8 cellular contexts compared by ENCODE assay signal in the genomic region with DNA sequence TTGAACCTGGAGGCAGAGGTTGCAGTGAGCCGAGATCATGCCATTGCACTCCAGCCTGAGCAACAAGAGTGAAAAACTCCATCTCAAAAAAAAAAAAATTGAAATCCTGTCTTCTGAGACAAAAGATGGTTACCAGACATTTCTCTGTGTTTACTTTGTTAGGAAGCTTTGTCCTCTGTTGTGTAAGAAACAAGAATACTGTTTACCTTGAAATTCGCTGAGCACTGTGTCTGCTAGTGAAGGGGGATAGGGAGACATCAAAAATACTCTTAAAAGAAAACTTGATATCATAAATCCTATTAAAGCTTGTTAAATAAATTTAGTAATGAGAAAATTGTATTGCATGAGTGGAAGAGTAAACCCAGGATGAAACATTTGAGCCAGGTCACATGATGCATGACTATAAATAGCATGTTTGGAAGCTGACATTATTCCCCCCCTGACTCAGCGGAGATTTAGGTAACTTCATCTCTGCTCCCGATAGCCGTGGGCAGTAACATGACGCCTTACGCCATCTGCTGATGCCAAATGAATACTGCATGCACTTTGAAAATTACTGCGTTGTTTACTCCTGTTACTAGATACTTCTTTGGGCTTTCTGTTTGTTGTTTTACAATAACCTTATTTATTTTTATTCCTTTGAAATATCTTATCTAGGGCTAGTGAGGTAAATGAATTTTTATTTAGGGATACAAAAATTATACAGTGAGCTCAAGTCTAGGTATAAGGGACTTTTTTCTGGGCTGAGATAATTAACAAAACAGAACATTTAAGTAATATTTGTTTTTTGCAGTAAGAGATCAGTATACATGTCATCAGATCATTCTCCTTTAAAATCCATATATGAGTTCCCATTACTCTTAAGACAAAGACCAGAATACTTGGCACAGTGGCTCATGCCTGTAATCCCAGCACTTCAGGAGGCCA.
DNase-seq lines count a peak whose midpoint lies in the region; ATAC-seq, FAIRE-seq and TF ChIP-seq lines count a peak whose summit lies in the region.

No MANE protein-coding gene starts in this region.

- H3K23ac ChIP-seq in neuronal stem cell (ENCODE audit: low read depth, low read length, poor library complexity): no peak overlapping the region

- H2BK5ac ChIP-seq in neuronal stem cell (ENCODE audit: low read length): no peak overlapping the region

- H2AK5ac ChIP-seq in neuronal stem cell (ENCODE audit: low read depth, low read length): no peak overlapping the region

- no peaks in the 10 kb centered on the region for H3K9me3 Mint-ChIP-seq in activated T-cell treated with anti-CD3 and anti-CD28 coated beads, Interleukin-2, amount 50 U/mL, for 4 hours

- POLR2A ChIA-PET in A549 (lab: Yijun Ruan, JAX): interaction anchor here (0.6 to 1.7 kb wide), 5 partner anchors 26 to 183 kb away, joined by 3 to 7 read pairs (median 4); no protein-coding TSS in a partner anchor

- H3K27ac ChIP-seq in A549: peak overlapping the region; percentile 55 to 75
- H3K27ac ChIP-seq in neuronal stem cell (replicated peaks; ENCODE audit: low read length): no peak overlapping the region
- H3K27ac ChIP-seq in transverse colon: peak overlapping the region; percentile 65 to 85 (median 68)

- H3K9me3 ChIP-seq in A549 (no peaks in the 10 kb centered on the region), NT2/D1 (ENCODE audit: insufficient read depth, low read length) (no peaks in the 10 kb centered on the region), neuronal stem cell (replicated peaks in 1 of 2; ENCODE audit: control insufficient read depth in 2 of 2, insufficient read depth in 1 of 2, low read depth in 1 of 2, low read length in 2 of 2) (no peaks in the 10 kb centered on the region), transverse colon (no peaks in the 10 kb centered on the region)

- no peak overlapping the region for H3K4me3 ChIP-seq in A549
- H3K4me3 ChIP-seq in NT2/D1 (ENCODE audit: insufficient read length, low read depth): no peak overlapping the region
- H3K4me3 ChIP-seq in neuronal stem cell (ENCODE audit: low read length in 2 of 2): no peak overlapping the region
- H3K4me3 ChIP-seq in transverse colon: no peak overlapping the region

- peaks cover 15% of the 10 kb centered on the region for H3K4me1 ChIP-seq in A549
- H3K4me1 ChIP-seq in NT2/D1 (ENCODE audit: insufficient read depth, insufficient read length): no peaks in the 10 kb centered on the region
- H3K4me1 ChIP-seq in neuronal stem cell (ENCODE audit: control insufficient read depth in 2 of 2, insufficient read depth in 1 of 2, low read depth in 1 of 2, low read length in 2 of 2): no peaks in the 10 kb centered on the region
- H3K4me1 ChIP-seq in transverse colon: peaks cover 0 to 34% (median 13%) of the 10 kb centered on the region in 4 donors

- H3K4me1 Mint-ChIP-seq in activated T-cell treated with anti-CD3 and anti-CD28 coated beads, Interleukin-2, amount 50 U/mL, for 4 hours (ENCODE audit: low read depth): peaks cover 3% of the 10 kb centered on the region

- H3K27me3 ChIP-seq in NT2/D1 (ENCODE audit: insufficient read depth, insufficient read length) (no peaks in the 10 kb centered on the region), neuronal stem cell (ENCODE audit: control insufficient read depth in 3 of 3, insufficient read depth in 3 of 3, low read depth in 1 of 3, low read length in 3 of 3) (no peaks in the 10 kb centered on the region), transverse colon (no peaks in the 10 kb centered on the region)

- intact Hi-C loops in transverse colon (cut with DNase I; ENCODE audit: low total_unique reads): loop anchor here (2.0 kb wide), 1 partner anchor 136 kb away; a partner anchor contains a TSS

- no peaks in the 10 kb centered on the region for H3K36me3 Mint-ChIP-seq in activated T-cell treated with anti-CD3 and anti-CD28 coated beads, Interleukin-2, amount 50 U/mL, for 4 hours (ENCODE audit: insufficient read depth)

- CTCF ChIA-PET in A549 (lab: Yijun Ruan, JAX): interaction anchor here (0.6 to 16.4 kb wide), 82 partner anchors 9 to 406 kb away, joined by 3 to 395 read pairs (median 4); a partner anchor contains a TSS

- DNase-seq in A549 (ENCODE audit: low read depth in 1 of 2, low spot score in 1 of 2) (peak; percentile 68 to 92), GM12892 (ENCODE audit: insufficient read length) (peak; percentile 19), HuH-7.5 (ENCODE audit: low spot score) (peak; percentile 57), NT2/D1 (ENCODE audit: low read depth, low spot score) (peak; percentile 61), fibroblast of peridontal ligament (ENCODE audit: extremely low read depth) (peak; percentile 99), neuronal stem cell (ENCODE audit: low spot score) (peak; percentile 44), transverse colon (peak; percentile 63)
- DNase-seq in activated T-cell treated with anti-CD3 and anti-CD28 coated beads, Interleukin-2, amount 50 U/mL, for 4 hours: peak; percentile 20

- H3K9ac ChIP-seq in NT2/D1 (ENCODE audit: insufficient read length, low read depth): no peak overlapping the region
- H3K9ac ChIP-seq in neuronal stem cell (ENCODE audit: low read depth, low read length, poor library complexity): no peak overlapping the region

- H2AFZ ChIP-seq in neuronal stem cell (ENCODE audit: low read length): no peak overlapping the region

- TF ChIP-seq POLR2A in A549 (IDR thresholded peaks at IDR 0.05; ENCODE audit: low read length) (no peak), GM12892 (IDR thresholded peaks at IDR 0.05; ENCODE audit: low read depth, low read length) (no peak), transverse colon (IDR thresholded peaks at IDR 0.05) (no peak)

- H3K14ac ChIP-seq in neuronal stem cell (ENCODE audit: low read length): no peak overlapping the region

- TF ChIP-seq EP300 in A549 (IDR thresholded peaks at IDR 0.05) (peak in 1 of 2 experiments; percentile 21; a peak in 1 of 5 replicates), transverse colon (IDR thresholded peaks at IDR 0.05; ENCODE audit: low read depth) (no peak)

- H4K91ac ChIP-seq in neuronal stem cell (ENCODE audit: low read depth, low read length, poor library complexity): no peak overlapping the region

- H3K36me3 ChIP-seq in NT2/D1 (ENCODE audit: insufficient read depth, insufficient read length, low read length): peaks cover 13% of the 10 kb centered on the region
- H3K36me3 ChIP-seq in neuronal stem cell (replicated peaks in 1 of 2; ENCODE audit: control insufficient read depth in 2 of 2, insufficient read depth in 2 of 2, low read length in 2 of 2): peaks cover 2 to 11% of the 10 kb centered on the region in 2 donors
- H3K36me3 ChIP-seq in transverse colon: no peaks in the 10 kb centered on the region

- H3K18ac ChIP-seq in neuronal stem cell (ENCODE audit: low read length): no peak overlapping the region

- no peak overlapping the region for H2BK120ac ChIP-seq in neuronal stem cell (ENCODE audit: low read depth, low read length)

- H2BK15ac ChIP-seq in neuronal stem cell (ENCODE audit: low read length): no peak overlapping the region

- in situ Hi-C loops in transverse colon (cut with MboI; ENCODE audit: low pct_ligation_motif_present in 1 of 4, low pct_unique_long_range_greater_than_20kb in 1 of 4, low sequenced_read_pairs in 3 of 4): loop anchor here (5.0 to 25.0 kb wide), 4 partner anchors 176 to 398 kb away; no protein-coding TSS in a partner anchor

- no peak overlapping the region for H3K4ac ChIP-seq in neuronal stem cell (ENCODE audit: low read length)

- H2BK12ac ChIP-seq in neuronal stem cell (ENCODE audit: low read length): no peak overlapping the region

- no peaks in the 10 kb centered on the region for H3K79me1 ChIP-seq in neuronal stem cell (ENCODE audit: low read depth, low read length)

- ATAC-seq in A549: peak; percentile 96 to 99
- ATAC-seq in activated T-cell treated with anti-CD3 and anti-CD28 coated beads, Interleukin-2, amount 50 U/mL, for 4 hours: peak; percentile 61 to 70

- no peak overlapping the region for H4K8ac ChIP-seq in neuronal stem cell (ENCODE audit: low read depth, low read length)

- no peak overlapping the region for H3K4me3 Mint-ChIP-seq in activated T-cell treated with anti-CD3 and anti-CD28 coated beads, Interleukin-2, amount 50 U/mL, for 4 hours

- FAIRE-seq in A549 (lab: Jason Lieb, UNC) (peak; percentile 70), GM12892 (lab: Jason Lieb, UNC) (peak; percentile 84)

- H3K4me2 ChIP-seq in A549: peak overlapping the region; percentile 57
- no peak overlapping the region for H3K4me2 ChIP-seq in neuronal stem cell (ENCODE audit: insufficient read depth, low read length, poor library complexity, severe bottlenecking)

- TF ChIP-seq CTCF in A549 (IDR thresholded peaks at IDR 0.05): peak; percentile 96
- TF ChIP-seq CTCF in transverse colon (IDR thresholded peaks at IDR 0.05): peak; percentile 80 to 92 (median 83)

- 15% methylated on average over 8 of the region's 8 CpGs for WGBS in A549 (ENCODE audit: missing lambda C conversion rate)
- whole genome bisulfite sequencing in neuronal stem cell (ENCODE audit: extremely low coverage in 2 of 2, insufficient read length in 2 of 2, insufficient replicate concordance in 1 of 2), 2 donors: no CpG with 5 or more reads among the region's 8 CpGs
- 17 to 18% methylated on average over 8 of the region's 8 CpGs for WGBS in transverse colon (ENCODE audit: low coverage in 1 of 2), 2 donors

- peaks cover 6% of the 10 kb centered on the region for H3K27me3 Mint-ChIP-seq in activated T-cell treated with anti-CD3 and anti-CD28 coated beads, Interleukin-2, amount 50 U/mL, for 4 hours (ENCODE audit: low read depth)

- TF ChIP-seq RAD21 in A549 (conservative IDR thresholded peaks at IDR 0.05 in 1 of 2, IDR thresholded peaks at IDR 0.05 in 1 of 2): peak; percentile 97 to 98

TF ChIP-seq in A549, 52 proteins besides CTCF, POLR2A, EP300 and RAD21 (continues in another document):
- no peak for TF ChIP-seq HDAC2 (IDR thresholded peaks at IDR 0.05)
- TF ChIP-seq EHF (CRISPR knock-in tag; IDR thresholded peaks at IDR 0.05): no peak
- TF ChIP-seq, protein P1, sequence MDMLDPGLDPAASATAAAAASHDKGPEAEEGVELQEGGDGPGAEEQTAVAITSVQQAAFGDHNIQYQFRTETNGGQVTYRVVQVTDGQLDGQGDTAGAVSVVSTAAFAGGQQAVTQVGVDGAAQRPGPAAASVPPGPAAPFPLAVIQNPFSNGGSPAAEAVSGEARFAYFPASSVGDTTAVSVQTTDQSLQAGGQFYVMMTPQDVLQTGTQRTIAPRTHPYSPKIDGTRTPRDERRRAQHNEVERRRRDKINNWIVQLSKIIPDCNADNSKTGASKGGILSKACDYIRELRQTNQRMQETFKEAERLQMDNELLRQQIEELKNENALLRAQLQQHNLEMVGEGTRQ (IDR thresholded peaks at IDR 0.05): peak; percentile 93
- TF ChIP-seq RCOR1 (IDR thresholded peaks at IDR 0.05; ENCODE audit: low read depth, low read length): no peak
- TF ChIP-seq MAFK (IDR thresholded peaks at IDR 0.05; ENCODE audit: partially characterized antibody): peak; percentile 80
- no peak for TF ChIP-seq TP53 (CRISPR knock-in tag; IDR thresholded peaks at IDR 0.05)
- no peak for TF ChIP-seq ZFP36 (IDR thresholded peaks at IDR 0.05; ENCODE audit: borderline replicate concordance, partially characterized antibody)
- no peak for TF ChIP-seq CHD2 (IDR thresholded peaks at IDR 0.05; ENCODE audit: low read length, partially characterized antibody)
- no peak for TF ChIP-seq CHD4 (IDR thresholded peaks at IDR 0.05; ENCODE audit: borderline replicate concordance)

Comparison
In these comparisons a context has a peak if more than half of its experiments do, and no peak if none do; other contexts are left out.
1. DNase-seq: peak in every context shown above with its lines; median percentile 99 in fibroblast of peridontal ligament; 80 in A549; 63 in transverse colon; 61 in NT2/D1; 57 in HuH-7.5; 44 in neuronal stem cell; 20 in activated T-cell treated with anti-CD3 and anti-CD28 coated beads, Interleukin-2, amount 50 U/mL, for 4 hours; 19 in GM12892.